In genomic region chr9:112041536-112042243, GRCh38 we compare ENCODE assay signal across 10 cellular contexts.
DNase-seq lines count a peak whose midpoint lies in the region; ATAC-seq and TF ChIP-seq lines count a peak whose summit lies in the region.
"Had no signal": no experiment of that assay in that cellular context is flagged by ENCODE, and none has a peak within 500 bp of the region (broad histone marks: within the 10 kb centered on the region; RNA-seq: fewer than 3 reads in every experiment).

No MANE protein-coding gene starts in this region.

- H3K4me3 ChIP-seq in AG04450 (ENCODE audit: low read depth, low read length) (no peak overlapping the region), HUES6 (ENCODE audit: low read depth, low read length) (no peak overlapping the region), lower lobe of right lung (no peak overlapping the region)

- H3K27ac ChIP-seq in AG04450 (ENCODE audit: low read depth, low read length) (peak overlapping the region; percentile 95), HUES6 (ENCODE audit: low read depth, low read length) (peak overlapping the region; percentile 32; the same call in 1 of the 2 replicates), lower lobe of right lung (no peak overlapping the region)
- H3K27ac ChIP-seq: neutrophil had no signal

- POLR2A ChIA-PET in AG04450 (lab: Yijun Ruan, JAX), result interaction anchor here (0.5 to 1.6 kb wide), 14 partner anchors 9 to 442 kb away, joined by 3 to 20 read pairs (median 3); no protein-coding TSS in a partner anchor

- H3K9me3 ChIP-seq in AG04450 (ENCODE audit: control insufficient read depth, insufficient read depth, low read length) (no peaks in the 10 kb centered on the region), HUES6 (ENCODE audit: control insufficient read depth, insufficient read depth, low read depth, low read length) (no peaks in the 10 kb centered on the region), lower lobe of right lung (no peaks in the 10 kb centered on the region)
- H3K9me3 ChIP-seq: neutrophil had no signal

- TF ChIP-seq CTCF in AG04450 (IDR thresholded peaks at IDR 0.05; ENCODE audit: low read depth, low read length) (no peak), lower lobe of right lung (IDR thresholded peaks at IDR 0.05) (no peak)

- H3K36me3 ChIP-seq in HUES6 (ENCODE audit: control insufficient read depth, insufficient read depth, low read length), result no peaks in the 10 kb centered on the region
- peaks cover 6% of the 10 kb centered on the region for H3K36me3 ChIP-seq in lower lobe of right lung

- peak overlapping the region; percentile 21 for H3K9ac ChIP-seq in HUES6 (ENCODE audit: low read length)

- ATAC-seq in lower lobe of right lung, result peak; percentile 57 to 73
- ATAC-seq in HG03457 (IDR thresholded peaks at IDR 0.05; ENCODE audit: unreplicated experiment), result no peak
- no peak for ATAC-seq in HG03442 (IDR thresholded peaks at IDR 0.05; ENCODE audit: unreplicated experiment)
- ATAC-seq in GM19397 (IDR thresholded peaks at IDR 0.05; ENCODE audit: unreplicated experiment), result no peak

- CTCF ChIA-PET in AG04450 (lab: Charles Lee), result interaction anchor here (1.0 kb wide), 1 partner anchor 33 kb away, joined by 3 read pairs; no protein-coding TSS in a partner anchor

- H3K27me3 ChIP-seq in AG04450 (ENCODE audit: control insufficient read depth, insufficient read depth, low read length), result no peaks in the 10 kb centered on the region
- H3K27me3 ChIP-seq in HUES6 (ENCODE audit: control insufficient read depth, insufficient read depth, low read length), result no peaks in the 10 kb centered on the region
- H3K27me3 ChIP-seq in lower lobe of right lung (ENCODE audit: low read depth), result no peaks in the 10 kb centered on the region
- H3K27me3 ChIP-seq: neutrophil had no signal

- H3K4me1 ChIP-seq in HUES6 (ENCODE audit: control insufficient read depth, insufficient read depth, low read length), result peaks cover 29% of the 10 kb centered on the region
- H3K4me1 ChIP-seq in lower lobe of right lung, result peaks cover 9% of the 10 kb centered on the region

- intact Hi-C loops in lower lobe of right lung (cut with DNase I), result no loop called here

- DNase-seq in AG04450 (ENCODE audit: low read depth, low spot score) (peak; percentile 99), dermis blood vessel endothelial cell (peak; percentile 91), lower lobe of right lung (no peak), NCI-H524 (lab: John Stamatoyannopoulos, UW) (no peak)
- DNase-seq: activated naive CD8-positive, alpha-beta T cell treated with anti-CD3 and anti-CD28 coated beads, Interleukin-2, amount 10 ng/mL, durations not matched to agents 7 days and 5 days had no signal

Comparison
In these comparisons a context has a peak if more than half of its experiments do, and no peak if none do; other contexts are left out.
1. DNase-seq: peak in AG04450 (single experiment) and dermis blood vessel endothelial cell (single experiment); none in lower lobe of right lung (single experiment) and NCI-H524 (0 of 2).
2. ATAC-seq: peak in lower lobe of right lung (2 of 2); none in HG03457 (single experiment), HG03442 (single experiment) and GM19397 (single experiment).